In genomic region chr2:60515751-60516226, GRCh38 we compare ENCODE assay signal across 8 cellular contexts. TPM values are rescaled to one million over a fixed set of nuclear protein-coding genes. Genes with fewer than 3 reads are reported as not detected.
A peak's percentile ranks its signal among the peaks of the same experiment; 100 is the strongest.
DNase-seq lines count a peak whose midpoint lies in the region; ATAC-seq and TF ChIP-seq lines count a peak whose summit lies in the region.

No MANE protein-coding gene starts in this region.

- CTCF ChIA-PET in BJ (lab: Yijun Ruan, JAX): interaction anchor here (0.7 to 4.4 kb wide), 4 partner anchors 10 to 34 kb away, joined by 3 to 17 read pairs (median 8); no protein-coding TSS in a partner anchor

- POLR2A ChIA-PET in BJ (lab: Charles Lee): interaction anchor here (1.9 kb wide), 1 partner anchor 13 kb away, joined by 8 read pairs; no protein-coding TSS in a partner anchor

- H3K4me3 ChIP-seq in BJ (ENCODE audit: low read depth, low read length): no peak overlapping the region
- no peak overlapping the region for H3K4me3 ChIP-seq in mucosa of rectum (ENCODE audit: low read length in 2 of 2)
- H3K4me3 ChIP-seq in gastroesophageal sphincter: no peak overlapping the region

- WGBS in gastroesophageal sphincter (ENCODE audit: low coverage in 1 of 2), 2 donors: 60 to 86% methylated on average over 1 to 3 of the region's 6 CpGs

- ATAC-seq in GM19025 (IDR thresholded peaks at IDR 0.05; ENCODE audit: low read depth, unreplicated experiment) (peak; percentile 86), HG03066 (IDR thresholded peaks at IDR 0.05; ENCODE audit: low read depth, unreplicated experiment) (peak; percentile 92), gastroesophageal sphincter (no peak)

- peak; percentile 26; the same call in 1 of the 2 replicates for TF ChIP-seq CTCF in BJ (IDR thresholded peaks at IDR 0.05; ENCODE audit: insufficient read depth, low read depth, low read length)
- TF ChIP-seq CTCF in gastroesophageal sphincter (IDR thresholded peaks at IDR 0.05): no peak

- H3K36me3 ChIP-seq in BJ (ENCODE audit: control insufficient read depth, insufficient read depth, low read length) (no peaks in the 10 kb centered on the region), mucosa of rectum (ENCODE audit: control insufficient read depth in 2 of 2, insufficient read depth in 2 of 2, low read length in 2 of 2) (peaks cover 0 to 3% of the 10 kb centered on the region in 2 donors), gastroesophageal sphincter (no peaks in the 10 kb centered on the region)

- peak overlapping the region; percentile 74 to 83 for H3K27ac ChIP-seq in mucosa of rectum (ENCODE audit: low read depth in 2 of 2, low read length in 2 of 2)
- H3K27ac ChIP-seq in gastroesophageal sphincter: no peak overlapping the region

- TF ChIP-seq POLR2A in gastroesophageal sphincter (IDR thresholded peaks at IDR 0.05): no peak

- TF ChIP-seq EP300 in gastroesophageal sphincter (IDR thresholded peaks at IDR 0.05): no peak

- H3K4me1 ChIP-seq in mucosa of rectum (ENCODE audit: control insufficient read depth in 2 of 2, insufficient read depth in 2 of 2, low read length in 2 of 2) (peaks cover 39 to 60% of the 10 kb centered on the region in 2 donors), gastroesophageal sphincter (peaks cover 0 to 6% (median 0%) of the 10 kb centered on the region in 3 donors)

- H3K27me3 ChIP-seq in BJ (ENCODE audit: control insufficient read depth, insufficient read depth, low read length) (no peaks in the 10 kb centered on the region), mucosa of rectum (ENCODE audit: control insufficient read depth in 2 of 2, insufficient read depth in 2 of 2, low read length in 2 of 2) (no peaks in the 10 kb centered on the region), gastroesophageal sphincter (no peaks in the 10 kb centered on the region)

- DNase-seq in BJ (ENCODE audit: low read depth): peak; percentile 49
- peak; percentile 73 for DNase-seq in SKM-1 treated with dmso at 0.1 percent for 144 hours (lab: John Stamatoyannopoulos, UW; ENCODE audit: unreplicated experiment)
- no peak for DNase-seq in occipital lobe (lab: John Stamatoyannopoulos, UW)
- DNase-seq in DMS153 (lab: John Stamatoyannopoulos, UW): no peak

- H3K9me3 ChIP-seq in mucosa of rectum (ENCODE audit: control insufficient read depth in 2 of 2, low read length in 2 of 2) (no peaks in the 10 kb centered on the region), gastroesophageal sphincter (no peaks in the 10 kb centered on the region)

- peak overlapping the region in 1 of 2 donors; percentile 1 for H3K9ac ChIP-seq in mucosa of rectum (ENCODE audit: low read depth in 1 of 2, low read length in 2 of 2)

RNA-seq across cellular contexts. Expression of gene BCL11A, which starts 37.7 kb away (rescaled TPM):
- polyA plus RNA-seq in BJ (2011; rRNA removed): 0.60 and 1.4 TPM in 2 replicates
- 3.1 and 4.2 TPM in 2 replicates for polyA minus RNA-seq in BJ (2011; rRNA and poly(A)+ RNA removed)
- total RNA-seq in gastroesophageal sphincter (10 to 100 TPM in 1 of 4 donors, 1 to 10 TPM in 3; 3.6 to 10.6 (median 8.1) TPM), occipital lobe (128 TPM)

Comparison
In these comparisons a context has a peak if more than half of its experiments do, and no peak if none do; other contexts are left out.
1. DNase-seq: peak in BJ (single experiment) and SKM-1 treated with dmso at 0.1 percent for 144 hours (single experiment); none in occipital lobe (single experiment) and DMS153 (single experiment).
2. H3K27ac ChIP-seq: peak in mucosa of rectum (2 of 2); none in gastroesophageal sphincter (0 of 4).
3. RNA of gene BCL11A, which starts 37.7 kb away (total RNA-seq): 128 TPM in occipital lobe (single experiment); 3.6 to 10.6 TPM in gastroesophageal sphincter; every median in the first group is over 10 times any median in the second.